ENCODE assay signal across 1 cellular context in the genomic region with DNA sequence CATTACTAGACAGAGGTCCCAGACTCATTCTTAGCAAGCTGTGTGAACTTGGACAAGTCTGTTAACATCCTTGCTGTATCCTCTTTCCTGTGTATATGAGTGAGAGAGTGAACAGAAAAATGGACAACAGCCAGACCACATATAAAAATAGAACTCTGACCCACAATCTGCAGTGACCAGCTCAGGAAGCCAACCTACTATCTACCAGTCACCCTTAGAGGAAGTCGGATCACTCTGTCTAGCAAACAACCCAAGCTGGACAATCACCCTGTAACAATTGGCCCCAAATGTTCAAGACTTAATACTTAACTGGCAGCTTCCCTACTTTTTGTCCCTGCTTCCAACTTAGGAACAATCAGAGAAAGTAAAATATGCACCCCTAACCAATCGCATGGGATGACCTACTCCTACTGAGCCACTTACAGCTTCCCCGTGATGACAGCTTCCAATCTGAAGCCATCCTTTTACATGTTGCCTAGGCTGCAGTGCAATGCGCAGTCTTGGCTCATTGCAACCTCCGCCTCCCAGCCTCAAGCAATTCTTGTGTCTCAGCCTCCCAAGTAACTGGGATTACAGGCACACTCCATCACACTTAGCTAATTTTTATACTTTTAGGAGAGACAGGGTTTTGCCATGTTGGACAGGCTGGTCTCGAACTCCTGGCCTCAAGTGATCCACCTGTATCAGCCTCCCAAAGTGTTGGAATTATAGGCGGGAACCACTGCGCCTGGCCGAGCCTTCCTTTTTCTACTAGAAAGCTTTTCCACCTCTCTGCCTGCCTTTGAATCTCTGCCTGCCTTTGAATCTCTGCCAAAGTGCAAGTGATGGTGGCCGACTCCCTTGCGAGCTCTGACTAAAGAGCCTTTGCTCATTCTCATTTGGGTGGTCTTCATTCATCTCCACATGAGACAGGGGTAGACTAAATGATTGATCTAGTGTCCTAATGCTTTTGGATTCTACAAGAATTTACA.
TF ChIP-seq lines count a peak whose summit lies in the region.

No MANE protein-coding gene starts in this region.

TF ChIP-seq in K562, 482 proteins besides CTCF, POLR2A, EP300 and RAD21 (continued from another document):
- TF ChIP-seq, protein P1, sequence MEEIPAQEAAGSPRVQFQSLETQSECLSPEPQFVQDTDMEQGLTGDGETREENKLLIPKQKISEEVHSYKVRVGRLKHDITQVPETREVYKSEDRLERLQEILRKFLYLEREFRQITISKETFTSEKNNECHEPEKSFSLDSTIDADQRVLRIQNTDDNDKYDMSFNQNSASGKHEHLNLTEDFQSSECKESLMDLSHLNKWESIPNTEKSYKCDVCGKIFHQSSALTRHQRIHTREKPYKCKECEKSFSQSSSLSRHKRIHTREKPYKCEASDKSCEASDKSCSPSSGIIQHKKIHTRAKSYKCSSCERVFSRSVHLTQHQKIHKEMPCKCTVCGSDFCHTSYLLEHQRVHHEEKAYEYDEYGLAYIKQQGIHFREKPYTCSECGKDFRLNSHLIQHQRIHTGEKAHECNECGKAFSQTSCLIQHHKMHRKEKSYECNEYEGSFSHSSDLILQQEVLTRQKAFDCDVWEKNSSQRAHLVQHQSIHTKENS (CRISPR knock-in tag; IDR thresholded peaks at IDR 0.05), result no peak
- no peak; the same call in 1 of the 2 replicates for TF ChIP-seq DMBX1 (CRISPR knock-in tag; IDR thresholded peaks at IDR 0.05; ENCODE audit: borderline replicate concordance)
- peak; percentile 49; the same call in 1 of the 2 replicates for TF ChIP-seq SMARCE1 (IDR thresholded peaks at IDR 0.05)
- 0 out of 2 replicates have a peak, but pooled peaks have one; percentile 23 for TF ChIP-seq SP1 (CRISPR knock-in tag; IDR thresholded peaks at IDR 0.05)
- peak; percentile 48; the same call in 1 of the 2 replicates for TF ChIP-seq LEF1 (IDR thresholded peaks at IDR 0.05)
- TF ChIP-seq PML (IDR thresholded peaks at IDR 0.05; ENCODE audit: low read length), result 0 out of 2 replicates have a peak, but pooled peaks have one; percentile 31
- TF ChIP-seq, protein P2, sequence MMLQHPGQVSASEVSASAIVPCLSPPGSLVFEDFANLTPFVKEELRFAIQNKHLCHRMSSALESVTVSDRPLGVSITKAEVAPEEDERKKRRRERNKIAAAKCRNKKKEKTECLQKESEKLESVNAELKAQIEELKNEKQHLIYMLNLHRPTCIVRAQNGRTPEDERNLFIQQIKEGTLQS (IDR thresholded peaks at IDR 0.05), result peak; percentile 20; the same call in 1 of the 2 replicates
- TF ChIP-seq, protein P2 (CRISPR knock-in tag; conservative IDR thresholded peaks at IDR 0.05), result no peak
- TF ChIP-seq TRIM24 (IDR thresholded peaks at IDR 0.05), result peak; percentile 66 to 71; a peak in 2 of 4 replicates
- TF ChIP-seq, protein P3, sequence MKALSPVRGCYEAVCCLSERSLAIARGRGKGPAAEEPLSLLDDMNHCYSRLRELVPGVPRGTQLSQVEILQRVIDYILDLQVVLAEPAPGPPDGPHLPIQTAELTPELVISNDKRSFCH (CRISPR knock-in tag; IDR thresholded peaks at IDR 0.05), result no peak
- TF ChIP-seq, protein P3 (tag; IDR thresholded peaks at IDR 0.05), result peak; percentile 20; the same call in 1 of the 2 replicates
- TF ChIP-seq, protein P4, sequence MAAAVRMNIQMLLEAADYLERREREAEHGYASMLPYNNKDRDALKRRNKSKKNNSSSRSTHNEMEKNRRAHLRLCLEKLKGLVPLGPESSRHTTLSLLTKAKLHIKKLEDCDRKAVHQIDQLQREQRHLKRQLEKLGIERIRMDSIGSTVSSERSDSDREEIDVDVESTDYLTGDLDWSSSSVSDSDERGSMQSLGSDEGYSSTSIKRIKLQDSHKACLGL (CRISPR knock-in tag; IDR thresholded peaks at IDR 0.05; ENCODE audit: borderline replicate concordance, poor library complexity, severe bottlenecking), result no peak
- TF ChIP-seq CTBP1 (IDR thresholded peaks at IDR 0.05; ENCODE audit: borderline replicate concordance), result no peak
- TF ChIP-seq NCOR1 (IDR thresholded peaks at IDR 0.05), result peak; percentile 88
- no peak for TF ChIP-seq IRF2 (CRISPR knock-in tag; IDR thresholded peaks at IDR 0.05)
- TF ChIP-seq BHLHE40 (IDR thresholded peaks at IDR 0.05; ENCODE audit: low read length), result peak; percentile 29; the same call in 1 of the 2 replicates
- TF ChIP-seq RFX1 (IDR thresholded peaks at IDR 0.05), result peak; percentile 42; the same call in 1 of the 2 replicates
- TF ChIP-seq FOXA3 (CRISPR knock-in tag; conservative IDR thresholded peaks at IDR 0.05 in 1 of 2, IDR thresholded peaks at IDR 0.05 in 1 of 2), result peak in 1 of 2 experiments; percentile 28; a peak in 1 of 4 replicates
- peak; percentile 79 for TF ChIP-seq TEAD4 (IDR thresholded peaks at IDR 0.05; ENCODE audit: low read length)
- TF ChIP-seq TEAD4 (CRISPR knock-in tag; IDR thresholded peaks at IDR 0.05; ENCODE audit: borderline replicate concordance), result no peak
- TF ChIP-seq TARDBP (IDR thresholded peaks at IDR 0.05), result no peak
- no peak for TF ChIP-seq EWSR1 (IDR thresholded peaks at IDR 0.05; ENCODE audit: borderline replicate concordance, low read depth, partially characterized antibody)
- peak; percentile 46 for TF ChIP-seq STAT5A (IDR thresholded peaks at IDR 0.05; ENCODE audit: borderline replicate concordance, low read length)
- TF ChIP-seq JUND (IDR thresholded peaks at IDR 0.05; ENCODE audit: borderline replicate concordance, low read depth, low read length), result 0 out of 2 replicates have a peak, but pooled peaks have one; percentile 14
- peak; percentile 41; the same call in 1 of the 3 replicates for TF ChIP-seq JUND (tag; IDR thresholded peaks at IDR 0.05; ENCODE audit: borderline replicate concordance, low read depth, low read length)
- TF ChIP-seq ZFPM2 (CRISPR knock-in tag; IDR thresholded peaks at IDR 0.05), result no peak
- TF ChIP-seq SMARCA4 (IDR thresholded peaks at IDR 0.05), result 0 out of 2 replicates have a peak, but pooled peaks have one; percentile 38
- peak in 1 of 2 experiments; percentile 30; a peak in 1 of 4 replicates for TF ChIP-seq KDM1A (IDR thresholded peaks at IDR 0.05)
- TF ChIP-seq, protein P5, sequence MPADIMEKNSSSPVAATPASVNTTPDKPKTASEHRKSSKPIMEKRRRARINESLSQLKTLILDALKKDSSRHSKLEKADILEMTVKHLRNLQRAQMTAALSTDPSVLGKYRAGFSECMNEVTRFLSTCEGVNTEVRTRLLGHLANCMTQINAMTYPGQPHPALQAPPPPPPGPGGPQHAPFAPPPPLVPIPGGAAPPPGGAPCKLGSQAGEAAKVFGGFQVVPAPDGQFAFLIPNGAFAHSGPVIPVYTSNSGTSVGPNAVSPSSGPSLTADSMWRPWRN (IDR thresholded peaks at IDR 0.05; ENCODE audit: low read depth), result no peak
- TF ChIP-seq ELF1 (tag; IDR thresholded peaks at IDR 0.05), result no peak
- no peak for TF ChIP-seq CHD2 (IDR thresholded peaks at IDR 0.05; ENCODE audit: low read depth, low read length)
- TF ChIP-seq, protein P6, sequence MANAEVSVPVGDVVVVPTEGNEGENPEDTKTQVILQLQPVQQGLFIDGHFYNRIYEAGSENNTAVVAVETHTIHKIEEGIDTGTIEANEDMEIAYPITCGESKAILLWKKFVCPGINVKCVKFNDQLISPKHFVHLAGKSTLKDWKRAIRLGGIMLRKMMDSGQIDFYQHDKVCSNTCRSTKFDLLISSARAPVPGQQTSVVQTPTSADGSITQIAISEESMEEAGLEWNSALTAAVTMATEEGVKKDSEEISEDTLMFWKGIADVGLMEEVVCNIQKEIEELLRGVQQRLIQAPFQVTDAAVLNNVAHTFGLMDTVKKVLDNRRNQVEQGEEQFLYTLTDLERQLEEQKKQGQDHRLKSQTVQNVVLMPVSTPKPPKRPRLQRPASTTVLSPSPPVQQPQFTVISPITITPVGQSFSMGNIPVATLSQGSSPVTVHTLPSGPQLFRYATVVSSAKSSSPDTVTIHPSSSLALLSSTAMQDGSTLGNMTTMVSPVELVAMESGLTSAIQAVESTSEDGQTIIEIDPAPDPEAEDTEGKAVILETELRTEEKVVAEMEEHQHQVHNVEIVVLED (CRISPR knock-in tag; IDR thresholded peaks at IDR 0.05), result no peak
- TF ChIP-seq, protein P7, sequence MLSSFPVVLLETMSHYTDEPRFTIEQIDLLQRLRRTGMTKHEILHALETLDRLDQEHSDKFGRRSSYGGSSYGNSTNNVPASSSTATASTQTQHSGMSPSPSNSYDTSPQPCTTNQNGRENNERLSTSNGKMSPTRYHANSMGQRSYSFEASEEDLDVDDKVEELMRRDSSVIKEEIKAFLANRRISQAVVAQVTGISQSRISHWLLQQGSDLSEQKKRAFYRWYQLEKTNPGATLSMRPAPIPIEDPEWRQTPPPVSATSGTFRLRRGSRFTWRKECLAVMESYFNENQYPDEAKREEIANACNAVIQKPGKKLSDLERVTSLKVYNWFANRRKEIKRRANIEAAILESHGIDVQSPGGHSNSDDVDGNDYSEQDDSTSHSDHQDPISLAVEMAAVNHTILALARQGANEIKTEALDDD (IDR thresholded peaks at IDR 0.05), result peak; percentile 97
- TF ChIP-seq, protein P8, sequence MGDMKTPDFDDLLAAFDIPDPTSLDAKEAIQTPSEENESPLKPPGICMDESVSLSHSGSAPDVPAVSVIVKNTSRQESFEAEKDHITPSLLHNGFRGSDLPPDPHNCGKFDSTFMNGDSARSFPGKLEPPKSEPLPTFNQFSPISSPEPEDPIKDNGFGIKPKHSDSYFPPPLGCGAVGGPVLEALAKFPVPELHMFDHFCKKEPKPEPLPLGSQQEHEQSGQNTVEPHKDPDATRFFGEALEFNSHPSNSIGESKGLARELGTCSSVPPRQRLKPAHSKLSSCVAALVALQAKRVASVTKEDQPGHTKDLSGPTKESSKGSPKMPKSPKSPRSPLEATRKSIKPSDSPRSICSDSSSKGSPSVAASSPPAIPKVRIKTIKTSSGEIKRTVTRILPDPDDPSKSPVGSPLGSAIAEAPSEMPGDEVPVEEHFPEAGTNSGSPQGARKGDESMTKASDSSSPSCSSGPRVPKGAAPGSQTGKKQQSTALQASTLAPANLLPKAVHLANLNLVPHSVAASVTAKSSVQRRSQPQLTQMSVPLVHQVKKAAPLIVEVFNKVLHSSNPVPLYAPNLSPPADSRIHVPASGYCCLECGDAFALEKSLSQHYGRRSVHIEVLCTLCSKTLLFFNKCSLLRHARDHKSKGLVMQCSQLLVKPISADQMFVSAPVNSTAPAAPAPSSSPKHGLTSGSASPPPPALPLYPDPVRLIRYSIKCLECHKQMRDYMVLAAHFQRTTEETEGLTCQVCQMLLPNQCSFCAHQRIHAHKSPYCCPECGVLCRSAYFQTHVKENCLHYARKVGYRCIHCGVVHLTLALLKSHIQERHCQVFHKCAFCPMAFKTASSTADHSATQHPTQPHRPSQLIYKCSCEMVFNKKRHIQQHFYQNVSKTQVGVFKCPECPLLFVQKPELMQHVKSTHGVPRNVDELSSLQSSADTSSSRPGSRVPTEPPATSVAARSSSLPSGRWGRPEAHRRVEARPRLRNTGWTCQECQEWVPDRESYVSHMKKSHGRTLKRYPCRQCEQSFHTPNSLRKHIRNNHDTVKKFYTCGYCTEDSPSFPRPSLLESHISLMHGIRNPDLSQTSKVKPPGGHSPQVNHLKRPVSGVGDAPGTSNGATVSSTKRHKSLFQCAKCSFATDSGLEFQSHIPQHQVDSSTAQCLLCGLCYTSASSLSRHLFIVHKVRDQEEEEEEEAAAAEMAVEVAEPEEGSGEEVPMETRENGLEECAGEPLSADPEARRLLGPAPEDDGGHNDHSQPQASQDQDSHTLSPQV (IDR thresholded peaks at IDR 0.05), result 0 out of 2 replicates have a peak, but pooled peaks have one; percentile 56
- peak; percentile 92 for TF ChIP-seq TCF3 (CRISPR knock-in tag; IDR thresholded peaks at IDR 0.05)
- TF ChIP-seq ZNF57 (CRISPR knock-in tag; IDR thresholded peaks at IDR 0.05), result 0 out of 2 replicates have a peak, but pooled peaks have one; percentile 30
- TF ChIP-seq BACH1 (tag; IDR thresholded peaks at IDR 0.05), result no peak
- TF ChIP-seq ZNF239 (CRISPR knock-in tag; IDR thresholded peaks at IDR 0.05), result no peak
- TF ChIP-seq ETV5 (CRISPR knock-in tag; IDR thresholded peaks at IDR 0.05; ENCODE audit: low read depth), result peak; percentile 68; the same call in 1 of the 2 replicates
- TF ChIP-seq ZNF134 (CRISPR knock-in tag; conservative IDR thresholded peaks at IDR 0.05), result 0 out of 2 replicates have a peak, but pooled peaks have one; percentile 13
- TF ChIP-seq BCOR (IDR thresholded peaks at IDR 0.05), result no peak
- peak; percentile 44; the same call in 1 of the 2 replicates for TF ChIP-seq SOX6 (IDR thresholded peaks at IDR 0.05)
- no peak for TF ChIP-seq XRCC4 (IDR thresholded peaks at IDR 0.05; ENCODE audit: extremely low read depth, insufficient read depth, insufficient read length)
